Comparison of ENCODE assay signal across 8 cellular contexts in genomic region chr19:56333506-56333905, GRCh38. TPM values are rescaled to one million over a fixed set of nuclear protein-coding genes. Genes with fewer than 3 reads are reported as not detected.
A peak's percentile ranks its signal among the peaks of the same experiment; 100 is the strongest.
DNase-seq lines count a peak whose midpoint lies in the region; ATAC-seq and TF ChIP-seq lines count a peak whose summit lies in the region.

No MANE protein-coding gene starts in this region.

- in situ Hi-C loops in mammary epithelial cell (cut with MboI; ENCODE audit: low sequenced_read_pairs in 2 of 2), result loop anchor here in 1 of 2 donors (5.0 to 10.0 kb wide), 2 partner anchors 76 to 249 kb away; no protein-coding TSS in a partner anchor

- H3K27me3 ChIP-seq in mammary epithelial cell (ENCODE audit: insufficient read depth, low read length), result no peaks in the 10 kb centered on the region

- DNase-seq in NCI-H524 (lab: John Stamatoyannopoulos, UW) (peak; percentile 24 to 64), NCI-H524 treated with DMSO at 0.1 percent for 48 hours (lab: John Stamatoyannopoulos, UW) (no peak), LoVo (ENCODE audit: low spot score) (peak; percentile 54), SHP77 treated with DMSO at 0.1 percent for 48 hours (lab: John Stamatoyannopoulos, UW) (peak; percentile 28), mammary epithelial cell (peak; percentile 40), mesothelial cell of epicardium (ENCODE audit: low spot score in 2 of 2, unreplicated experiment in 2 of 2) (no peak), hypothalamus (lab: John Stamatoyannopoulos, UW) (no peak)

- H3K36me3 Mint-ChIP-seq in mesothelial cell of epicardium, result peaks cover 1% of the 10 kb centered on the region

- H4K20me1 ChIP-seq in mammary epithelial cell (ENCODE audit: insufficient read depth, low read length), result no peaks in the 10 kb centered on the region

- H3K27ac ChIP-seq in mammary epithelial cell (ENCODE audit: insufficient read depth, low read depth, low read length), result no peak overlapping the region

- H3K4me1 ChIP-seq in mammary epithelial cell (ENCODE audit: insufficient read depth, low read length), result no peaks in the 10 kb centered on the region

- H3K79me2 ChIP-seq in mammary epithelial cell (ENCODE audit: insufficient read depth, low read length), result no peaks in the 10 kb centered on the region

- no peak overlapping the region for H3K4me2 ChIP-seq in mammary epithelial cell (ENCODE audit: insufficient read depth, low read depth, low read length)

- H3K4me3 ChIP-seq in mammary epithelial cell (replicated peaks in 1 of 3; ENCODE audit: insufficient read depth in 1 of 3, low read depth in 2 of 3, low read length in 3 of 3), result no peak overlapping the region

- H3K9ac ChIP-seq in mammary epithelial cell (ENCODE audit: insufficient read depth, low read length), result no peak overlapping the region

- H3K4me1 Mint-ChIP-seq in mesothelial cell of epicardium, result no peaks in the 10 kb centered on the region

- dilution Hi-C loops in mammary epithelial cell (cut with HindIII; ENCODE audit: low sequenced_read_pairs), result no loop called here

- intact Hi-C loops in mammary epithelial cell (cut with micrococcal nuclease), result loop anchor here (1.0 to 5.0 kb wide), 3 partner anchors 80 to 257 kb away; no protein-coding TSS in a partner anchor

- peak; percentile 83 to 88 for TF ChIP-seq CTCF in mammary epithelial cell (conservative IDR thresholded peaks at IDR 0.05 in 1 of 2, IDR thresholded peaks at IDR 0.05 in 1 of 2; ENCODE audit: extremely low read depth in 1 of 2, insufficient read depth in 1 of 2, low read depth in 1 of 2, low read length in 2 of 2)
- peak; percentile 50 for TF ChIP-seq CTCF in mesothelial cell of epicardium (IDR thresholded peaks at IDR 0.05; ENCODE audit: unreplicated experiment)

- CTCF ChIA-PET in mammary epithelial cell (lab: Charles Lee; ENCODE audit: low non-redundant PET), result interaction anchor here (0.6 to 1.7 kb wide), 7 partner anchors 11 to 701 kb away, joined by 3 to 141 read pairs (median 5); partner anchors contain the start of gene ZSCAN5A

- no peak overlapping the region for H3K4me3 Mint-ChIP-seq in mesothelial cell of epicardium

- no peak overlapping the region for H2AFZ ChIP-seq in mammary epithelial cell (ENCODE audit: low read depth, low read length)

- H3K27ac Mint-ChIP-seq in mesothelial cell of epicardium, result no peak overlapping the region

- H3K36me3 ChIP-seq in mammary epithelial cell (ENCODE audit: insufficient read depth, low read length), result no peaks in the 10 kb centered on the region

- no TSS peak for BruUV-seq in mammary epithelial cell (replicated peaks; lab: Mats Ljungman, UMichigan)

- H3K9me3 ChIP-seq in mammary epithelial cell (replicated peaks; ENCODE audit: insufficient read depth, low read length), result no peaks in the 10 kb centered on the region

- no peaks in the 10 kb centered on the region for H3K27me3 Mint-ChIP-seq in mesothelial cell of epicardium (ENCODE audit: low read depth)

- H3K9me3 Mint-ChIP-seq in mesothelial cell of epicardium, result peaks cover 51% of the 10 kb centered on the region

- no peak for ATAC-seq in GM18511 (IDR thresholded peaks at IDR 0.05; ENCODE audit: unreplicated experiment)

RNA-seq across cellular contexts. Expression of gene ZSCAN5A, which starts 18.9 kb away (rescaled TPM):
- total RNA-seq in mammary epithelial cell (1 to 10 TPM; 5.5 to 7.4 TPM), mesothelial cell of epicardium (14.8 to 18.8 TPM (median 15.3 TPM) in 3 replicates)
- polyA plus RNA-seq in mammary epithelial cell, result 7.9 TPM
- 31.9 TPM for polyA minus RNA-seq in mammary epithelial cell

RNA-seq across cellular contexts. Expression of gene ZNF582, which starts 59.8 kb away (rescaled TPM):
- total RNA-seq in mammary epithelial cell, result 1 to 10 TPM; 2.4 to 2.8 TPM
- 1.9 TPM for polyA plus RNA-seq in mammary epithelial cell
- not detected for polyA minus RNA-seq in mammary epithelial cell
- 5.1 to 5.6 TPM (median 5.1 TPM) in 3 replicates for total RNA-seq in mesothelial cell of epicardium

Comparison
In these comparisons a context has a peak if more than half of its experiments do, and no peak if none do; other contexts are left out.
1. DNase-seq: peak in NCI-H524 (2 of 2), LoVo (single experiment), SHP77 treated with DMSO at 0.1 percent for 48 hours (single experiment) and mammary epithelial cell (single experiment); none in NCI-H524 treated with DMSO at 0.1 percent for 48 hours (single experiment), mesothelial cell of epicardium (0 of 2) and hypothalamus (0 of 51).